In genomic region chr1:49102752-49103151, GRCh38 we compare ENCODE assay signal across 10 cellular contexts.
DNase-seq lines count a peak whose midpoint lies in the region; ATAC-seq and TF ChIP-seq lines count a peak whose summit lies in the region.
"Had no signal": no experiment of that assay in that cellular context is flagged by ENCODE, and none has a peak within 500 bp of the region (broad histone marks: within the 10 kb centered on the region; RNA-seq: fewer than 3 reads in every experiment).

No MANE protein-coding gene starts in this region.

- DNase-seq in Daoy (ENCODE audit: low read depth) (peak; percentile 9), MM.1S (peak; percentile 50), fibroblast of villous mesenchyme (ENCODE audit: low read depth) (peak; percentile 18), retina (no peak), GM13977 (ENCODE audit: low spot score) (no peak), anterior cingulate cortex (lab: John Stamatoyannopoulos, UW) (no peak), osteoblast (ENCODE audit: insufficient read length, low spot score, missing footprints) (no peak)
- DNase-seq: activated T-cell treated with anti-CD3 and anti-CD28 coated beads, Interleukin-2, amount 50 U/mL, for 4 hours had no signal

- no peaks in the 10 kb centered on the region for H3F3A ChIP-seq in MM.1S (ENCODE audit: insufficient read depth, low read length)

- H3K27me3 ChIP-seq in MM.1S (replicated peaks; ENCODE audit: insufficient read depth, low read length), result no peaks in the 10 kb centered on the region
- H3K27me3 ChIP-seq in osteoblast (ENCODE audit: insufficient read depth, low read length), result no peaks in the 10 kb centered on the region

- H3K36me3 ChIP-seq in MM.1S (replicated peaks; ENCODE audit: insufficient read depth, low read length) (no peaks in the 10 kb centered on the region), osteoblast (ENCODE audit: insufficient read depth, low read length) (no peaks in the 10 kb centered on the region)

- H3K79me2 ChIP-seq in MM.1S (ENCODE audit: low read length), result no peaks in the 10 kb centered on the region
- H3K79me2 ChIP-seq in osteoblast (ENCODE audit: insufficient read depth, low read length), result no peaks in the 10 kb centered on the region

- H3K27ac ChIP-seq in MM.1S (ENCODE audit: low read length), result peak overlapping the region; percentile 10; the same call in 1 of the 2 replicates
- H3K27ac ChIP-seq in osteoblast (ENCODE audit: low read depth, low read length), result no peak overlapping the region

- H3K4me1 ChIP-seq in MM.1S (ENCODE audit: low read length) (peaks cover 8% of the 10 kb centered on the region), osteoblast (ENCODE audit: insufficient read depth, low read length) (no peaks in the 10 kb centered on the region)

- H3K9me3 ChIP-seq in MM.1S (replicated peaks; ENCODE audit: insufficient read depth, low read length) (no peaks in the 10 kb centered on the region), osteoblast (ENCODE audit: low read depth, low read length) (peaks cover 2% of the 10 kb centered on the region)

- in situ Hi-C loops in GM13977 (cut with MboI; ENCODE audit: low pct_unique_long_range_greater_than_20kb, low sequenced_read_pairs, unreplicated experiment), result no loop called here

- H2AFZ ChIP-seq in MM.1S (ENCODE audit: low read length) (no peak overlapping the region), osteoblast (ENCODE audit: low read length) (no peak overlapping the region)

- H4K20me1 ChIP-seq in MM.1S (ENCODE audit: insufficient read depth, low read length) (no peaks in the 10 kb centered on the region), osteoblast (ENCODE audit: insufficient read depth, low read length) (no peaks in the 10 kb centered on the region)

- no peak overlapping the region for H3K9ac ChIP-seq in MM.1S (ENCODE audit: low read length)

- TF ChIP-seq CTCF in MM.1S (IDR thresholded peaks at IDR 0.05; ENCODE audit: low read length) (no peak), fibroblast of villous mesenchyme (IDR thresholded peaks at IDR 0.05; ENCODE audit: insufficient read depth, low read depth, low read length) (no peak), GM13977 (IDR thresholded peaks at IDR 0.05; ENCODE audit: extremely low read depth, insufficient read depth, missing control alignments) (no peak), osteoblast (IDR thresholded peaks at IDR 0.05; ENCODE audit: extremely low read depth, low read depth, low read length) (no peak)

- H3K4me2 ChIP-seq in MM.1S (ENCODE audit: low read depth, low read length), result no peak overlapping the region
- no peak overlapping the region for H3K4me2 ChIP-seq in osteoblast (ENCODE audit: insufficient read depth, low read length)

- H3K4me3 ChIP-seq in MM.1S (ENCODE audit: low read length) (no peak overlapping the region), fibroblast of villous mesenchyme (ENCODE audit: low read depth, low read length) (no peak overlapping the region), osteoblast (ENCODE audit: insufficient read depth, low read length) (no peak overlapping the region)
- H3K4me3 ChIP-seq: lung had no signal

- peak; percentile 71 for ATAC-seq in GM21423 (IDR thresholded peaks at IDR 0.05; ENCODE audit: unreplicated experiment)
- ATAC-seq: activated T-cell treated with anti-CD3 and anti-CD28 coated beads, Interleukin-2, amount 50 U/mL, for 4 hours had no signal

- H3K9me2 ChIP-seq in MM.1S (replicated peaks; ENCODE audit: insufficient read depth, low read length), result no peaks in the 10 kb centered on the region

Comparison
In these comparisons a context has a peak if more than half of its experiments do, and no peak if none do; other contexts are left out.
1. DNase-seq: peak in Daoy (single experiment), MM.1S (single experiment) and fibroblast of villous mesenchyme (single experiment); none in retina (single experiment), GM13977 (single experiment), anterior cingulate cortex (0 of 58) and osteoblast (single experiment).